Comparison of ENCODE assay signal across 8 cellular contexts in the genomic region with DNA sequence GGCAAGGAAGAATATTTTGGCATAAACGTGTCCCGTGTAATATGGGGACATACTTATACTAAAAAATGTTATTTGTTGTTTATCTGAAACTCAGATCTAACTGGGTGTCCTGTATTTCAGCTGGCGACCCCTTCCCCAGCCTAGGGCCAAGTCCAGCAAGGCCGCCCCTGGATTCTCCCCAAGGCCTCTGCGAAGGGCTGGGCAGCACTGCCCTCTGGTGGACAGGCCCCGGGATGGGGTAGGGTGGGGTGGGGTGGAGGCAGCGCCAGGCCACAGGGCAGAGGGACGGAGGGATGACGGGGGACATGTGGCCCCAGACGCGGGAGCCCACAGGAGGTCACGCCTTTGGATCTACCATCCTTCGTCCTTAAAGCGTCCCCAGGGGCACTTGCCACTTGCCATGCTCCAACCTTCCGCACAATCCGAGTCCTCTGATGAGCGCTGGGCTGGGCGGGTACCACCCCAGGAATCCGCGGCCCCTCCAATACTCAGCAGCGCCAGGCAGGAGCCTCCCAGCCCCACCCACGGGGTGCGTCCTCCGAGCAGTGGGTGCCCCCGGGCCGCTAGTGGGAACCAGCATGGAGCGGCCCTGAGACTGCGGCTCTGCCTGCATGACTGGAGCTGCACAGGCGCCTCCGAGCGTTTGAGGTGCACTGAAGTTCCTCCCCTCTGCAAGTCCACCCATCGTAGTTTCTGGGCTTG. TPM values are rescaled to one million over a fixed set of nuclear protein-coding genes. Genes with fewer than 3 reads are reported as not detected.
DNase-seq lines count a peak whose midpoint lies in the region; ATAC-seq and TF ChIP-seq lines count a peak whose summit lies in the region.

No MANE protein-coding gene starts in this region.

- H3K4me3 ChIP-seq in BE2C (ENCODE audit: low read depth, low read length): no peak overlapping the region
- no peak overlapping the region for H3K4me3 ChIP-seq in CD8-positive, alpha-beta memory T cell (ENCODE audit: low read length)

- DNase-seq in BE2C (peak; percentile 83), GM13977 (ENCODE audit: low spot score) (peak; percentile 78), epithelial cell of prostate (ENCODE audit: low read depth, low spot score) (no peak), nephron progenitor cell (peak; percentile 81), immature natural killer cell (no peak), NCI-H187 treated with DMSO at 0.1 percent for 48 hours (lab: John Stamatoyannopoulos, UW) (no peak)
- no peak for DNase-seq in CD8-positive, alpha-beta memory T cell

- H3K4me1 ChIP-seq in BE2C: no peaks in the 10 kb centered on the region; the same call in 1 of the 2 replicates
- H3K4me1 ChIP-seq in CD8-positive, alpha-beta memory T cell (ENCODE audit: insufficient read depth, low read length): no peaks in the 10 kb centered on the region

- H3K36me3 ChIP-seq in BE2C: no peaks in the 10 kb centered on the region
- H3K36me3 ChIP-seq in CD8-positive, alpha-beta memory T cell (ENCODE audit: insufficient read depth, low read length): no peaks in the 10 kb centered on the region

- peak; percentile 78 for TF ChIP-seq CTCF in BE2C (IDR thresholded peaks at IDR 0.05; ENCODE audit: low read depth, low read length)
- peak; percentile 67 for TF ChIP-seq CTCF in GM13977 (IDR thresholded peaks at IDR 0.05; ENCODE audit: extremely low read depth, insufficient read depth, missing control alignments)
- TF ChIP-seq CTCF in nephron progenitor cell (IDR thresholded peaks at IDR 0.05): peak; percentile 73

- H3K36me3 Mint-ChIP-seq in nephron progenitor cell (ENCODE audit: low read depth) (no peaks in the 10 kb centered on the region), immature natural killer cell (no peaks in the 10 kb centered on the region)
- no peaks in the 10 kb centered on the region for H3K36me3 Mint-ChIP-seq in CD8-positive, alpha-beta memory T cell

- no peaks in the 10 kb centered on the region for H3K9me3 ChIP-seq in BE2C
- no peaks in the 10 kb centered on the region for H3K9me3 ChIP-seq in CD8-positive, alpha-beta memory T cell (ENCODE audit: low read length)

- in situ Hi-C loops in GM13977 (cut with MboI; ENCODE audit: low pct_unique_long_range_greater_than_20kb, low sequenced_read_pairs, unreplicated experiment): no loop called here

- H3K27ac Mint-ChIP-seq in nephron progenitor cell (no peak overlapping the region), immature natural killer cell (no peak overlapping the region)
- H3K27ac Mint-ChIP-seq in CD8-positive, alpha-beta memory T cell: no peak overlapping the region

- CTCF ChIA-PET in CD8-positive, alpha-beta memory T cell (lab: Charles Lee): no interaction called here

- peak overlapping the region; percentile 61 for H3K27ac ChIP-seq in epithelial cell of prostate
- H3K27ac ChIP-seq in CD8-positive, alpha-beta memory T cell (ENCODE audit: low read depth, low read length): no peak overlapping the region

- peaks cover 38% of the 10 kb centered on the region for H3K4me1 Mint-ChIP-seq in nephron progenitor cell
- peaks cover 0 to 1% of the 10 kb centered on the region in 2 donors for H3K4me1 Mint-ChIP-seq in immature natural killer cell
- H3K4me1 Mint-ChIP-seq in CD8-positive, alpha-beta memory T cell: peaks cover 0 to 1% (median 0%) of the 10 kb centered on the region in 3 donors

- ATAC-seq in SK-N-SH treated with all-trans-retinoic acid at 6 μM for 48 hours: peak; percentile 85

- H3K9me3 Mint-ChIP-seq in nephron progenitor cell (no peaks in the 10 kb centered on the region), immature natural killer cell (no peaks in the 10 kb centered on the region)
- H3K9me3 Mint-ChIP-seq in CD8-positive, alpha-beta memory T cell: no peaks in the 10 kb centered on the region

- POLR2A ChIA-PET in CD8-positive, alpha-beta memory T cell (lab: Charles Lee): no interaction called here

- H3K27me3 Mint-ChIP-seq in nephron progenitor cell (ENCODE audit: low read depth, poor library complexity): peaks cover 17% of the 10 kb centered on the region
- peaks cover 0 to 19% (median 4%) of the 10 kb centered on the region in 3 donors for H3K27me3 Mint-ChIP-seq in immature natural killer cell (ENCODE audit: low read depth in 3 of 3)
- peaks cover 9 to 15% of the 10 kb centered on the region in 2 donors for H3K27me3 Mint-ChIP-seq in CD8-positive, alpha-beta memory T cell

- H3K27me3 ChIP-seq in BE2C: no peaks in the 10 kb centered on the region
- no peaks in the 10 kb centered on the region for H3K27me3 ChIP-seq in CD8-positive, alpha-beta memory T cell (ENCODE audit: insufficient read depth, low read length, poor library complexity, severe bottlenecking)

- H3K4me3 Mint-ChIP-seq in nephron progenitor cell (no peak overlapping the region), immature natural killer cell (no peak overlapping the region)
- no peak overlapping the region for H3K4me3 Mint-ChIP-seq in CD8-positive, alpha-beta memory T cell

TF ChIP-seq in SK-N-SH treated with all-trans-retinoic acid at 6 μM for 48 hours, 23 proteins besides CTCF, POLR2A, EP300 and RAD21:
- TF ChIP-seq, protein P1, sequence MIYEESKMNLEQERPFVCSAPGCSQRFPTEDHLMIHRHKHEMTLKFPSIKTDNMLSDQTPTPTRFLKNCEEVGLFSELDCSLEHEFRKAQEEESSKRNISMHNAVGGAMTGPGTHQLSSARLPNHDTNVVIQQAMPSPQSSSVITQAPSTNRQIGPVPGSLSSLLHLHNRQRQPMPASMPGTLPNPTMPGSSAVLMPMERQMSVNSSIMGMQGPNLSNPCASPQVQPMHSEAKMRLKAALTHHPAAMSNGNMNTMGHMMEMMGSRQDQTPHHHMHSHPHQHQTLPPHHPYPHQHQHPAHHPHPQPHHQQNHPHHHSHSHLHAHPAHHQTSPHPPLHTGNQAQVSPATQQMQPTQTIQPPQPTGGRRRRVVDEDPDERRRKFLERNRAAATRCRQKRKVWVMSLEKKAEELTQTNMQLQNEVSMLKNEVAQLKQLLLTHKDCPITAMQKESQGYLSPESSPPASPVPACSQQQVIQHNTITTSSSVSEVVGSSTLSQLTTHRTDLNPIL (CRISPR knock-in tag; IDR thresholded peaks at IDR 0.05; ENCODE audit: low read depth): no peak

RNA-seq across cellular contexts. Expression of gene AGPAT2, which starts 7.1 kb away (rescaled TPM):
- 82.5 TPM for polyA plus RNA-seq in BE2C (2012; ENCODE audit: insufficient read depth, insufficient read length, low read depth)
- 10 to 100 TPM; 34.0 to 40.9 (median 35.2) TPM for polyA plus RNA-seq in immature natural killer cell
- 10 to 100 TPM; 17.4 to 18.4 TPM for total RNA-seq in CD8-positive, alpha-beta memory T cell
- 32.5 TPM for polyA plus RNA-seq in CD8-positive, alpha-beta memory T cell

RNA-seq across cellular contexts. Expression of gene DIPK1B, which starts 18.1 kb away (rescaled TPM):
- polyA plus RNA-seq in BE2C (2012; ENCODE audit: insufficient read depth, insufficient read length, low read depth): 119 TPM
- polyA plus RNA-seq in immature natural killer cell: under 1 TPM in 1 of 3 donors, not detected in 2; 0.19 TPM
- not detected for total RNA-seq in CD8-positive, alpha-beta memory T cell
- not detected for polyA plus RNA-seq in CD8-positive, alpha-beta memory T cell

RNA-seq across cellular contexts. Expression of gene EGFL7, which starts 31.6 kb away (rescaled TPM):
- polyA plus RNA-seq in BE2C (2012; ENCODE audit: insufficient read depth, insufficient read length, low read depth): 154 TPM
- polyA plus RNA-seq in immature natural killer cell: 1 to 10 TPM in 1 of 3 donors, not detected in 2; 1.6 TPM
- under 1 TPM; 0.61 to 0.95 TPM for total RNA-seq in CD8-positive, alpha-beta memory T cell
- polyA plus RNA-seq in CD8-positive, alpha-beta memory T cell: 0.40 TPM

RNA-seq across cellular contexts. Expression of gene LCN10, which starts 48.4 kb away (rescaled TPM):
- not detected for polyA plus RNA-seq in BE2C (2012; ENCODE audit: insufficient read depth, insufficient read length, low read depth)
- polyA plus RNA-seq in immature natural killer cell: not detected
- total RNA-seq in CD8-positive, alpha-beta memory T cell: 1 to 10 TPM; 1.1 to 1.2 TPM
- polyA plus RNA-seq in CD8-positive, alpha-beta memory T cell: 0.22 TPM

RNA-seq across cellular contexts. Expression of gene LCN6, which starts 54.0 kb away (rescaled TPM):
- polyA plus RNA-seq in BE2C (2012; ENCODE audit: insufficient read depth, insufficient read length, low read depth): not detected
- not detected for polyA plus RNA-seq in immature natural killer cell
- not detected for total RNA-seq in CD8-positive, alpha-beta memory T cell
- not detected for polyA plus RNA-seq in CD8-positive, alpha-beta memory T cell

Comparison
In these comparisons a context has a peak if more than half of its experiments do, and no peak if none do; other contexts are left out.
1. DNase-seq: peak in BE2C (single experiment), GM13977 (single experiment) and nephron progenitor cell (single experiment); none in epithelial cell of prostate (single experiment), immature natural killer cell (0 of 3), CD8-positive, alpha-beta memory T cell (0 of 5) and NCI-H187 treated with DMSO at 0.1 percent for 48 hours (single experiment).
2. Peak in every context shown above with its lines, with median percentiles within 50 percentile points of each other: CTCF ChIP-seq.